In the genomic region with DNA sequence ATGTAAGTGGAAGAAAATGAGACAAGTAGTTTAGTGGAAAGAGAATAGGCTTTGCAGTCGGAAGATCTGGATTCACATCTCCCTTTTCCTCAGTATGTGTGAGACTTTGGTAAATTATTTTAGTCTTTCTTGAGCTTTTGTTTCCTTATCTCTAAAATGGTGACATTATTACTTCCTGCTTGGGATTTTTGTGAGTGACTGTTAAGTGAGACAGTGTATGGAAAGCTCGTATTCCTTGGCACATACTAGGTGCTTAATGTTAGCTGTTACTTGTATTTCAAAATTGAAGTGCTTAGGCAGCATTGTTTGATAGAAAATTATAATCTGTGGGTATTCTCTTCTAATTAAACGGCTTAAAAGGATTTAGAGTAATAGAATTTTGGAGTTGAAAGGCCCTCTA, we compare ENCODE assay signal across 8 cellular contexts. TPM values are rescaled to one million over a fixed set of nuclear protein-coding genes. Genes with fewer than 3 reads are reported as not detected.
A peak's percentile ranks its signal among the peaks of the same experiment; 100 is the strongest.
DNase-seq lines count a peak whose midpoint lies in the region; ATAC-seq, FAIRE-seq and TF ChIP-seq lines count a peak whose summit lies in the region.

No MANE protein-coding gene starts in this region.

- peak overlapping the region; percentile 67 to 100 (median 92) for H3K4me3 Mint-ChIP-seq in naive B cell

- H2AK5ac ChIP-seq in IMR-90 (ENCODE audit: low read depth, low read length), result no peak overlapping the region

- no peak for TF ChIP-seq POLR2A in IMR-90 (IDR thresholded peaks at IDR 0.05; ENCODE audit: low read depth, low read length)

- H3K9me3 Mint-ChIP-seq in naive B cell, result no peaks in the 10 kb centered on the region

- POLR2A ChIA-PET in IMR-90 (lab: Charles Lee; ENCODE audit: unreplicated experiment), result no interaction called here

- H3K9me3 ChIP-seq in BE2C (no peaks in the 10 kb centered on the region), IMR-90 (ENCODE audit: control insufficient read depth, insufficient read depth, low read length) (no peaks in the 10 kb centered on the region)

- H3K27ac Mint-ChIP-seq in naive B cell, result peak overlapping the region in 3 of 6 donors; percentile 8 to 98 (median 71)

- no peak overlapping the region for H2AK9ac ChIP-seq in IMR-90 (replicated peaks; ENCODE audit: low read depth, low read length, poor library complexity)

- H3K4ac ChIP-seq in IMR-90 (ENCODE audit: low read depth, low read length), result no peak overlapping the region

- 0 out of 2 replicates have a peak overlapping the region, but pooled peaks have one; percentile 8 for H3K14ac ChIP-seq in IMR-90 (replicated peaks; ENCODE audit: low read depth, low read length)

- H3K79me1 ChIP-seq in IMR-90 (ENCODE audit: low read depth in 1 of 2, low read length in 2 of 2), result peaks cover 9 to 43% of the 10 kb centered on the region in 2 experiments; a peak in 3 of 4 replicates

- H3K27me3 Mint-ChIP-seq in naive B cell, result no peaks in the 10 kb centered on the region

- no peak overlapping the region for H2BK120ac ChIP-seq in IMR-90 (ENCODE audit: low read depth, low read length)

- BruUV-seq in IMR-90 (replicated peaks; lab: Mats Ljungman, UMichigan), result no TSS peak

- H2BK15ac ChIP-seq in IMR-90 (ENCODE audit: low read depth, low read length), result no peak overlapping the region

- H3K18ac ChIP-seq in IMR-90 (ENCODE audit: low read depth, low read length), result no peak overlapping the region

- TF ChIP-seq CTCF in BE2C (IDR thresholded peaks at IDR 0.05; ENCODE audit: low read depth, low read length) (no peak), IMR-90 (conservative IDR thresholded peaks at IDR 0.05; ENCODE audit: low read depth, low read length) (no peak), bronchial epithelial cell (IDR thresholded peaks at IDR 0.05; ENCODE audit: insufficient read depth, low read length, severe bottlenecking) (no peak)

- H4K91ac ChIP-seq in IMR-90 (ENCODE audit: insufficient read depth, low read depth, low read length), result no peak overlapping the region

- no peak overlapping the region; the same call in 1 of the 2 replicates for H3K23ac ChIP-seq in IMR-90 (ENCODE audit: low read depth, low read length)

- CTCF ChIA-PET in IMR-90 (lab: Yijun Ruan, JAX), result interaction anchor here (3.8 kb wide), 1 partner anchor 34 kb away, joined by 24 read pairs; no protein-coding TSS in a partner anchor

- H4K8ac ChIP-seq in IMR-90 (ENCODE audit: low read depth in 2 of 2, low read length in 2 of 2), result no peak overlapping the region

- no peak overlapping the region for H3K27ac ChIP-seq in IMR-90 (ENCODE audit: insufficient read depth, low read length)

- no peaks in the 10 kb centered on the region for H3K27me3 ChIP-seq in BE2C
- H3K27me3 ChIP-seq in IMR-90 (ENCODE audit: control insufficient read depth, insufficient read depth, low read length), result peaks cover 2% of the 10 kb centered on the region; the same call in 1 of the 2 replicates
- no peaks in the 10 kb centered on the region for H3K27me3 ChIP-seq in bronchial epithelial cell (ENCODE audit: control insufficient read depth, insufficient read depth, low read length)

- DNase-seq in BE2C (no peak), IMR-90 (no peak), bronchial epithelial cell (ENCODE audit: low read depth) (peak; percentile 13), naive B cell (no peak), hippocampal formation (lab: John Stamatoyannopoulos, UW) (no peak), DMS 273 (lab: John Stamatoyannopoulos, UW; ENCODE audit: unreplicated experiment) (no peak)

- peak overlapping the region; percentile 87; the same call in 1 of the 2 replicates for H3K4me2 ChIP-seq in IMR-90 (ENCODE audit: low read depth, low read length)

- no peak overlapping the region for H2BK5ac ChIP-seq in IMR-90 (ENCODE audit: low read depth, low read length, poor library complexity, severe bottlenecking)

- no peak for FAIRE-seq in bronchial epithelial cell (lab: Jason Lieb, UNC)

- no peaks in the 10 kb centered on the region for H3K36me3 ChIP-seq in BE2C
- H3K36me3 ChIP-seq in IMR-90 (ENCODE audit: control insufficient read depth, insufficient read depth, low read length), result peaks cover 3% of the 10 kb centered on the region; the same call in 1 of the 2 replicates
- H3K36me3 ChIP-seq in bronchial epithelial cell (ENCODE audit: control insufficient read depth, insufficient read depth, low read length), result no peaks in the 10 kb centered on the region

- ATAC-seq in IMR-90 (ENCODE audit: low read depth) (no peak), naive B cell (ENCODE audit: low read depth in 2 of 2) (no peak), GM18873 (IDR thresholded peaks at IDR 0.05; ENCODE audit: low FRiP score, unreplicated experiment) (no peak), HG03520 (IDR thresholded peaks at IDR 0.05; ENCODE audit: unreplicated experiment) (no peak)

- peak overlapping the region; percentile 84 for H3K4me3 ChIP-seq in BE2C (ENCODE audit: low read depth, low read length)
- peak overlapping the region; percentile 94 for H3K4me3 ChIP-seq in IMR-90 (ENCODE audit: insufficient read depth, low read depth, low read length)
- H3K4me3 ChIP-seq in bronchial epithelial cell (ENCODE audit: low read depth, low read length), result peak overlapping the region; percentile 95

- no peak overlapping the region for H4K5ac ChIP-seq in IMR-90 (ENCODE audit: low read depth, low read length)

- in situ Hi-C loops in IMR-90 (cut with MboI; ENCODE audit: low sequenced_read_pairs), result no loop called here

- peaks cover 44% of the 10 kb centered on the region for H4K20me1 ChIP-seq in IMR-90 (ENCODE audit: insufficient read depth, low read length)

- no CpG with 5 or more reads among the region's 3 CpGs for WGBS in IMR-90 (ENCODE audit: extremely low coverage in 2 of 2, insufficient read length in 1 of 2), 2 experiments

- peaks cover 5 to 16% of the 10 kb centered on the region in 2 donors for H3K36me3 Mint-ChIP-seq in naive B cell

- H2AFZ ChIP-seq in IMR-90 (replicated peaks; ENCODE audit: low read length, poor library complexity), result no peak overlapping the region

- no peak for TF ChIP-seq RAD21 in IMR-90 (IDR thresholded peaks at IDR 0.05; ENCODE audit: low read length)

- peaks cover 3% of the 10 kb centered on the region; the same call in 1 of the 2 replicates for H3K9me1 ChIP-seq in IMR-90 (ENCODE audit: insufficient read depth, low read length)

- no peak overlapping the region for H2BK20ac ChIP-seq in IMR-90 (ENCODE audit: low read depth, low read length)

- dilution Hi-C loops in IMR-90 (cut with HindIII; ENCODE audit: low sequenced_read_pairs, unreplicated experiment), result no loop called here

- H3K4me1 ChIP-seq in BE2C (no peaks in the 10 kb centered on the region), IMR-90 (ENCODE audit: control insufficient read depth, insufficient read depth, low read length) (no peaks in the 10 kb centered on the region)

- intact Hi-C loops in IMR-90 (cut with micrococcal nuclease), result loop anchor here (10.0 kb wide), 1 partner anchor 199 kb away; a partner anchor contains a TSS

- H3K4me1 Mint-ChIP-seq in naive B cell, result peaks cover 28 to 62% (median 52%) of the 10 kb centered on the region in 3 donors

- H3K9ac ChIP-seq in IMR-90 (ENCODE audit: low read depth, low read length), result no peak overlapping the region

- no peak overlapping the region for H3K56ac ChIP-seq in IMR-90 (ENCODE audit: extremely low read depth, insufficient read depth, low read length)

TF ChIP-seq in IMR-90, 13 proteins besides CTCF, POLR2A, EP300 and RAD21:
- TF ChIP-seq RCOR1 (IDR thresholded peaks at IDR 0.05; ENCODE audit: insufficient replicate concordance, low read length) (no peak), FOS (IDR thresholded peaks at IDR 0.05; ENCODE audit: low read depth, low read length) (no peak), MAFK (IDR thresholded peaks at IDR 0.05; ENCODE audit: low read depth, low read length) (no peak), MAZ (IDR thresholded peaks at IDR 0.05; ENCODE audit: borderline replicate concordance, low read depth, low read length) (no peak), BHLHE40 (IDR thresholded peaks at IDR 0.05; ENCODE audit: low read depth, low read length) (no peak), NFE2L2 (IDR thresholded peaks at IDR 0.05; ENCODE audit: low read depth, low read length) (no peak), SMC3 (IDR thresholded peaks at IDR 0.05; ENCODE audit: low read depth, low read length) (no peak), CHD1 (IDR thresholded peaks at IDR 0.05; ENCODE audit: low read depth, low read length) (no peak), CEBPB (IDR thresholded peaks at IDR 0.05; ENCODE audit: low read depth, low read length) (no peak), MXI1 (IDR thresholded peaks at IDR 0.05; ENCODE audit: borderline replicate concordance, low read depth, low read length) (no peak), RFX5 (IDR thresholded peaks at IDR 0.05; ENCODE audit: low read depth, low read length) (no peak)
- TF ChIP-seq, protein P1, sequence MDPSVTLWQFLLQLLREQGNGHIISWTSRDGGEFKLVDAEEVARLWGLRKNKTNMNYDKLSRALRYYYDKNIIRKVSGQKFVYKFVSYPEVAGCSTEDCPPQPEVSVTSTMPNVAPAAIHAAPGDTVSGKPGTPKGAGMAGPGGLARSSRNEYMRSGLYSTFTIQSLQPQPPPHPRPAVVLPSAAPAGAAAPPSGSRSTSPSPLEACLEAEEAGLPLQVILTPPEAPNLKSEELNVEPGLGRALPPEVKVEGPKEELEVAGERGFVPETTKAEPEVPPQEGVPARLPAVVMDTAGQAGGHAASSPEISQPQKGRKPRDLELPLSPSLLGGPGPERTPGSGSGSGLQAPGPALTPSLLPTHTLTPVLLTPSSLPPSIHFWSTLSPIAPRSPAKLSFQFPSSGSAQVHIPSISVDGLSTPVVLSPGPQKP (IDR thresholded peaks at IDR 0.05; ENCODE audit: borderline replicate concordance, low read depth, low read length), result no peak
- TF ChIP-seq, protein P2, sequence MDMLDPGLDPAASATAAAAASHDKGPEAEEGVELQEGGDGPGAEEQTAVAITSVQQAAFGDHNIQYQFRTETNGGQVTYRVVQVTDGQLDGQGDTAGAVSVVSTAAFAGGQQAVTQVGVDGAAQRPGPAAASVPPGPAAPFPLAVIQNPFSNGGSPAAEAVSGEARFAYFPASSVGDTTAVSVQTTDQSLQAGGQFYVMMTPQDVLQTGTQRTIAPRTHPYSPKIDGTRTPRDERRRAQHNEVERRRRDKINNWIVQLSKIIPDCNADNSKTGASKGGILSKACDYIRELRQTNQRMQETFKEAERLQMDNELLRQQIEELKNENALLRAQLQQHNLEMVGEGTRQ (IDR thresholded peaks at IDR 0.05; ENCODE audit: low read depth, low read length), result no peak

RNA-seq across cellular contexts. Expression of a gene that starts 2.0 kb away (rescaled TPM):
- 30.7 TPM for polyA plus RNA-seq in BE2C (2012; ENCODE audit: insufficient read depth, insufficient read length, low read depth)
- total RNA-seq in IMR-90 (2012; rRNA removed) (129 and 142 TPM in 2 replicates), bronchial epithelial cell (86.9 and 112 TPM in 2 replicates)
- polyA plus RNA-seq in IMR-90 (2012; rRNA removed) (39.9 and 46.4 TPM in 2 replicates), naive B cell (ENCODE audit: low read depth in 6 of 6) (10 to 100 TPM; 34.9 to 80.2 (median 50.9) TPM)
- polyA plus RNA-seq in IMR-90 (2012; cell fraction: cytosol; rRNA removed), result 4.2 and 7.9 TPM in 2 replicates
- 10.7 and 129 TPM in 2 replicates for polyA plus RNA-seq in IMR-90 (2012; cell fraction: nucleus; rRNA removed; ENCODE audit: low replicate concordance)
